In genomic region chrX:83008415-83008814, GRCh38 we compare ENCODE assay signal across 10 cellular contexts.
A peak's percentile ranks its signal among the peaks of the same experiment; 100 is the strongest.
DNase-seq lines count a peak whose midpoint lies in the region; ATAC-seq and TF ChIP-seq lines count a peak whose summit lies in the region.
"Had no signal": no experiment of that assay in that cellular context is flagged by ENCODE, and none has a peak within 500 bp of the region (broad histone marks: within the 10 kb centered on the region; RNA-seq: fewer than 3 reads in every experiment).

No MANE protein-coding gene starts in this region.

- H3K27ac Mint-ChIP-seq in chondrocyte (ENCODE audit: unreplicated experiment), result no peak overlapping the region
- H3K27ac Mint-ChIP-seq: activated CD4-positive, alpha-beta T cell treated with anti-CD3 and anti-CD28 coated beads for 36 hours had no signal

- TF ChIP-seq CTCF in chondrocyte (IDR thresholded peaks at IDR 0.05) (peak; percentile 72), osteoblast (IDR thresholded peaks at IDR 0.05; ENCODE audit: extremely low read depth, low read depth, low read length) (peak; percentile 41), heart left ventricle (IDR thresholded peaks at IDR 0.05) (peak in 6 of 12 donors; percentile 17 to 47 (median 30))

- no peak overlapping the region for H3K4me2 ChIP-seq in osteoblast (ENCODE audit: insufficient read depth, low read length)

- no peak overlapping the region for H3K4me3 Mint-ChIP-seq in chondrocyte (ENCODE audit: unreplicated experiment)
- H3K4me3 Mint-ChIP-seq: activated CD4-positive, alpha-beta T cell treated with anti-CD3 and anti-CD28 coated beads for 36 hours had no signal

- H3K9me3 ChIP-seq in osteoblast (ENCODE audit: low read depth, low read length) (no peaks in the 10 kb centered on the region), heart left ventricle (no peaks in the 10 kb centered on the region)

- H3K27me3 ChIP-seq in osteoblast (ENCODE audit: insufficient read depth, low read length) (no peaks in the 10 kb centered on the region), heart left ventricle (no peaks in the 10 kb centered on the region)

- ATAC-seq in GM19023 (IDR thresholded peaks at IDR 0.05; ENCODE audit: unreplicated experiment) (no peak), heart left ventricle (no peak)
- ATAC-seq: activated CD4-positive, alpha-beta T cell treated with anti-CD3 and anti-CD28 coated beads for 36 hours had no signal

- intact Hi-C loops in heart left ventricle (cut with DNase I), result no loop called here

- H4K20me1 ChIP-seq in osteoblast (ENCODE audit: insufficient read depth, low read length), result no peaks in the 10 kb centered on the region

- no peak overlapping the region for H3K4me3 ChIP-seq in osteoblast (ENCODE audit: insufficient read depth, low read length)
- no peak overlapping the region for H3K4me3 ChIP-seq in heart left ventricle

- 57 to 63% (median 59%) methylated on average over 6 of the region's 6 CpGs for WGBS in heart left ventricle, 4 donors

- no peaks in the 10 kb centered on the region for H3K4me1 Mint-ChIP-seq in chondrocyte (ENCODE audit: low read depth)
- H3K4me1 Mint-ChIP-seq: activated CD4-positive, alpha-beta T cell treated with anti-CD3 and anti-CD28 coated beads for 36 hours had no signal

- H3K4me1 ChIP-seq in osteoblast (ENCODE audit: insufficient read depth, low read length), result no peaks in the 10 kb centered on the region
- no peaks in the 10 kb centered on the region for H3K4me1 ChIP-seq in heart left ventricle

- H3K79me2 ChIP-seq in osteoblast (ENCODE audit: insufficient read depth, low read length), result no peaks in the 10 kb centered on the region

- peaks cover 27% of the 10 kb centered on the region for H3K9me3 Mint-ChIP-seq in chondrocyte (ENCODE audit: low read depth)

- H3K36me3 ChIP-seq in osteoblast (ENCODE audit: insufficient read depth, low read length), result no peaks in the 10 kb centered on the region
- no peaks in the 10 kb centered on the region for H3K36me3 ChIP-seq in heart left ventricle

- DNase-seq in NCI-H82 (lab: John Stamatoyannopoulos, UW), result peak; percentile 21
- DNase-seq in NCI-H82 treated with DMSO at 0.1 percent for 48 hours (lab: John Stamatoyannopoulos, UW; ENCODE audit: unreplicated experiment), result no peak
- peak; percentile 37 for DNase-seq in NAMALWA (ENCODE audit: low spot score)
- no peak for DNase-seq in chondrocyte (ENCODE audit: low spot score)
- DNase-seq in osteoblast (ENCODE audit: insufficient read length, low spot score, missing footprints), result peak; percentile 3
- DNase-seq in heart left ventricle, result no peak
- no peak for DNase-seq in activated T-cell treated with anti-CD3 and anti-CD28 coated beads, Interleukin-2, amount 50 U/mL, for 48 hours
- DNase-seq: activated CD4-positive, alpha-beta T cell treated with anti-CD3 and anti-CD28 coated beads for 36 hours; NCI-H774 had no signal

- no peak for TF ChIP-seq POLR2A in heart left ventricle (IDR thresholded peaks at IDR 0.05)

- no peaks in the 10 kb centered on the region for H3K27me3 Mint-ChIP-seq in chondrocyte (ENCODE audit: low read depth)
- H3K27me3 Mint-ChIP-seq: activated CD4-positive, alpha-beta T cell treated with anti-CD3 and anti-CD28 coated beads for 36 hours had no signal

- H2AFZ ChIP-seq in osteoblast (ENCODE audit: low read length), result no peak overlapping the region

- no peaks in the 10 kb centered on the region for H3K36me3 Mint-ChIP-seq in chondrocyte (ENCODE audit: low read depth)

- H3K27ac ChIP-seq in osteoblast (ENCODE audit: low read depth, low read length) (no peak overlapping the region), heart left ventricle (no peak overlapping the region)

Comparison
In these comparisons a context has a peak if more than half of its experiments do, and no peak if none do; other contexts are left out.
1. DNase-seq: peak in NCI-H82 (single experiment), NAMALWA (single experiment) and osteoblast (single experiment); none in NCI-H82 treated with DMSO at 0.1 percent for 48 hours (single experiment), chondrocyte (single experiment), heart left ventricle (0 of 5) and activated T-cell treated with anti-CD3 and anti-CD28 coated beads, Interleukin-2, amount 50 U/mL, for 48 hours (0 of 2).